ENCODE assay signal across 19 cellular contexts in genomic region chr7:141045842-141046630, GRCh38. TPM values are rescaled to one million over a fixed set of nuclear protein-coding genes. Genes with fewer than 3 reads are reported as not detected.
DNase-seq lines count a peak whose midpoint lies in the region; ATAC-seq and TF ChIP-seq lines count a peak whose summit lies in the region.
"Had no signal": no experiment of that assay in that cellular context is flagged by ENCODE, and none has a peak within 500 bp of the region (broad histone marks: within the 10 kb centered on the region; RNA-seq: fewer than 3 reads in every experiment).

No MANE protein-coding gene starts in this region.

- H3K4me1 ChIP-seq in MM.1S (ENCODE audit: low read length), result no peaks in the 10 kb centered on the region
- H3K4me1 ChIP-seq: foreskin keratinocyte had no signal

- H3K4me3 Mint-ChIP-seq in endothelial cell (ENCODE audit: unreplicated experiment), result no peak overlapping the region
- H3K4me3 Mint-ChIP-seq: activated CD4-positive, alpha-beta T cell treated with anti-CD3 and anti-CD28 coated beads, Interleukin-2, amount 10 ng/mL, durations not matched to agents 7 days and 5 days; activated naive CD8-positive, alpha-beta T cell; nephron had no signal

- no peaks in the 10 kb centered on the region for H3K9me2 ChIP-seq in MM.1S (replicated peaks; ENCODE audit: insufficient read depth, low read length)

- H4K20me1 ChIP-seq in MM.1S (ENCODE audit: insufficient read depth, low read length), result no peaks in the 10 kb centered on the region

- TF ChIP-seq CTCF in WI38 (IDR thresholded peaks at IDR 0.05; ENCODE audit: low read depth, low read length) (no peak), foreskin fibroblast (IDR thresholded peaks at IDR 0.05; ENCODE audit: low read depth, low read length) (no peak), MM.1S (IDR thresholded peaks at IDR 0.05; ENCODE audit: low read length) (no peak), endothelial cell (IDR thresholded peaks at IDR 0.05; ENCODE audit: unreplicated experiment) (no peak)

- H3K4me3 ChIP-seq in WI38 (ENCODE audit: low read depth, low read length) (peak overlapping the region; percentile 19; the same call in 1 of the 2 replicates), foreskin fibroblast (ENCODE audit: low read depth in 1 of 2, low read length in 2 of 2) (no peak overlapping the region), MM.1S (ENCODE audit: low read length) (no peak overlapping the region)
- H3K4me3 ChIP-seq: cardiac muscle cell had no signal

- H3K36me3 ChIP-seq in MM.1S (replicated peaks; ENCODE audit: insufficient read depth, low read length), result no peaks in the 10 kb centered on the region
- H3K36me3 ChIP-seq: cardiac muscle cell had no signal

- H3F3A ChIP-seq in MM.1S (ENCODE audit: insufficient read depth, low read length), result no peaks in the 10 kb centered on the region

- H3K36me3 Mint-ChIP-seq in endothelial cell (ENCODE audit: low read depth, unreplicated experiment), result peaks cover 5% of the 10 kb centered on the region
- H3K36me3 Mint-ChIP-seq: activated naive CD8-positive, alpha-beta T cell had no signal

- DNase-seq in A172 (ENCODE audit: low spot score), result peak; percentile 52
- DNase-seq in ELR (ENCODE audit: low read depth), result peak; percentile 46
- DNase-seq in foreskin fibroblast, result peak; percentile 2 to 4
- DNase-seq in MM.1S, result no peak
- no peak for DNase-seq in endothelial cell (ENCODE audit: low spot score)
- no peak for DNase-seq in DMS53 (lab: John Stamatoyannopoulos, UW)
- DNase-seq: activated CD4-positive, alpha-beta T cell treated with anti-CD3 and anti-CD28 coated beads, Interleukin-2, amount 10 ng/mL, durations not matched to agents 7 days and 5 days; effector CD8-positive, alpha-beta T cell; foreskin keratinocyte; NCI-H2029 treated with DMSO at 0.1 percent for 48 hours; NCI-H510A treated with DMSO at 0.1 percent for 48 hours; stimulated activated naive CD4-positive, alpha-beta T cell treated with Interleukin-2 at 50 U/mL for 16 hours; T1000 had no signal

- H3K79me2 ChIP-seq in MM.1S (ENCODE audit: low read length), result no peaks in the 10 kb centered on the region

- H3K9me3 ChIP-seq in MM.1S (replicated peaks; ENCODE audit: insufficient read depth, low read length), result no peaks in the 10 kb centered on the region

- H2AFZ ChIP-seq in MM.1S (ENCODE audit: low read length), result no peak overlapping the region

- no peak overlapping the region for H3K9ac ChIP-seq in MM.1S (ENCODE audit: low read length)

- no peak for ATAC-seq in GM19324 (IDR thresholded peaks at IDR 0.05; ENCODE audit: low FRiP score, unreplicated experiment)
- ATAC-seq: foreskin keratinocyte had no signal

- no peak overlapping the region for H3K4me2 ChIP-seq in MM.1S (ENCODE audit: low read depth, low read length)

- H3K9me3 Mint-ChIP-seq in endothelial cell (ENCODE audit: unreplicated experiment), result no peaks in the 10 kb centered on the region
- H3K9me3 Mint-ChIP-seq: activated CD4-positive, alpha-beta T cell treated with anti-CD3 and anti-CD28 coated beads, Interleukin-2, amount 10 ng/mL, durations not matched to agents 7 days and 5 days; nephron had no signal

- H3K27ac Mint-ChIP-seq in endothelial cell (ENCODE audit: unreplicated experiment), result no peak overlapping the region
- H3K27ac Mint-ChIP-seq: activated CD4-positive, alpha-beta T cell treated with anti-CD3 and anti-CD28 coated beads, Interleukin-2, amount 10 ng/mL, durations not matched to agents 7 days and 5 days; activated naive CD8-positive, alpha-beta T cell; nephron had no signal

- peaks cover 4% of the 10 kb centered on the region for H3K4me1 Mint-ChIP-seq in endothelial cell (ENCODE audit: unreplicated experiment)
- H3K4me1 Mint-ChIP-seq: activated CD4-positive, alpha-beta T cell treated with anti-CD3 and anti-CD28 coated beads, Interleukin-2, amount 10 ng/mL, durations not matched to agents 7 days and 5 days; nephron had no signal

- H3K27ac ChIP-seq in MM.1S (ENCODE audit: low read length), result no peak overlapping the region
- H3K27ac ChIP-seq: cardiac muscle cell, foreskin keratinocyte had no signal

- peaks cover 4% of the 10 kb centered on the region for H3K27me3 Mint-ChIP-seq in endothelial cell (ENCODE audit: unreplicated experiment)

- no peaks in the 10 kb centered on the region for H3K27me3 ChIP-seq in MM.1S (replicated peaks; ENCODE audit: insufficient read depth, low read length)
- H3K27me3 ChIP-seq: cardiac muscle cell, foreskin keratinocyte had no signal

RNA-seq across cellular contexts. Expression of gene TMEM178B, which starts 27.8 kb away (rescaled TPM):
- total RNA-seq in A172 (2014; rRNA removed; shearing (Covaris generic)), result 0.34 and 0.50 TPM in 2 replicates
- 0.28 TPM for total RNA-seq in endothelial cell (ENCODE audit: unreplicated experiment)
- total RNA-seq: foreskin keratinocyte, pulmonary artery endothelial cell had no signal

RNA-seq across cellular contexts. Expression of gene MRPS33, which starts 31.3 kb away (rescaled TPM):
- 30.1 and 41.0 TPM in 2 replicates for total RNA-seq in A172 (2014; rRNA removed; shearing (Covaris generic))
- 32.2 TPM for total RNA-seq in endothelial cell (ENCODE audit: unreplicated experiment)

Comparison
In these comparisons a context has a peak if more than half of its experiments do, and no peak if none do; other contexts are left out.
1. DNase-seq: peak in A172 (single experiment), ELR (single experiment) and foreskin fibroblast (2 of 2); none in MM.1S (single experiment), endothelial cell (single experiment) and DMS53 (single experiment).